1 cellular context compared by ENCODE assay signal in genomic region chr6:133641111-133641510, GRCh38.
TF ChIP-seq lines count a peak whose summit lies in the region.

No MANE protein-coding gene starts in this region.

TF ChIP-seq in HCT116, 20 proteins besides CTCF, POLR2A, EP300 and RAD21 (continued from another document):
- no peak for TF ChIP-seq ELF1 (IDR thresholded peaks at IDR 0.05; ENCODE audit: borderline replicate concordance, low read depth)
